ENCODE assay signal across 1 cellular context in genomic region chr19:54684537-54684936, GRCh38.
TF ChIP-seq lines count a peak whose summit lies in the region.

No MANE protein-coding gene starts in this region.

TF ChIP-seq in HepG2, 621 proteins besides CTCF, POLR2A, EP300 and RAD21 (continued from another document and continues in another):
- TF ChIP-seq AKNA (CRISPR knock-in tag; IDR thresholded peaks at IDR 0.05; ENCODE audit: borderline replicate concordance) (0 out of 2 replicates have a peak, but pooled peaks have one; percentile 32), MYNN (CRISPR knock-in tag; IDR thresholded peaks at IDR 0.05; ENCODE audit: low read depth) (no peak), ERF (CRISPR knock-in tag; IDR thresholded peaks at IDR 0.05) (peak; percentile 87; the same call in 1 of the 2 replicates), TGIF2 (CRISPR knock-in tag; IDR thresholded peaks at IDR 0.05) (peak; percentile 85), TOPORS (CRISPR knock-in tag; IDR thresholded peaks at IDR 0.05) (no peak), MLXIP (CRISPR knock-in tag; IDR thresholded peaks at IDR 0.05; ENCODE audit: borderline replicate concordance) (peak; percentile 65; the same call in 1 of the 2 replicates), ZNF704 (CRISPR knock-in tag; IDR thresholded peaks at IDR 0.05; ENCODE audit: borderline replicate concordance) (no peak), ZNF557 (CRISPR knock-in tag; IDR thresholded peaks at IDR 0.05) (peak; percentile 84; the same call in 1 of the 2 replicates), ZNF281 (CRISPR knock-in tag; IDR thresholded peaks at IDR 0.05; ENCODE audit: borderline replicate concordance) (peak; percentile 51; the same call in 1 of the 2 replicates), THRA (CRISPR knock-in tag; IDR thresholded peaks at IDR 0.05; ENCODE audit: borderline replicate concordance) (peak; percentile 55; the same call in 1 of the 2 replicates), ZNF232 (CRISPR knock-in tag; IDR thresholded peaks at IDR 0.05; ENCODE audit: borderline replicate concordance) (peak; percentile 95), PBX3 (CRISPR knock-in tag; IDR thresholded peaks at IDR 0.05; ENCODE audit: borderline replicate concordance) (peak; percentile 45; the same call in 1 of the 2 replicates), ZSCAN29 (CRISPR knock-in tag; conservative IDR thresholded peaks at IDR 0.05) (no peak), ZSCAN12 (CRISPR knock-in tag; IDR thresholded peaks at IDR 0.05) (peak; percentile 59; the same call in 1 of the 2 replicates), ZSCAN25 (CRISPR knock-in tag; IDR thresholded peaks at IDR 0.05) (no peak), ESRRA (CRISPR knock-in tag; IDR thresholded peaks at IDR 0.05; ENCODE audit: low read depth) (no peak), RFX3 (CRISPR knock-in tag; IDR thresholded peaks at IDR 0.05) (0 out of 2 replicates have a peak, but pooled peaks have one; percentile 33), ATF3 (CRISPR knock-in tag; IDR thresholded peaks at IDR 0.05) (peak; percentile 64; the same call in 1 of the 2 replicates), ZNF781 (CRISPR knock-in tag; IDR thresholded peaks at IDR 0.05; ENCODE audit: borderline replicate concordance, not compliant biosample characterization) (peak; percentile 63), STAT5B (CRISPR knock-in tag; IDR thresholded peaks at IDR 0.05) (0 out of 2 replicates have a peak, but pooled peaks have one; percentile 69), KMT2B (CRISPR knock-in tag; IDR thresholded peaks at IDR 0.05) (0 out of 2 replicates have a peak, but pooled peaks have one; percentile 50), MEIS2 (CRISPR knock-in tag; IDR thresholded peaks at IDR 0.05) (0 out of 2 replicates have a peak, but pooled peaks have one; percentile 56), ZFYVE20 (CRISPR knock-in tag; IDR thresholded peaks at IDR 0.05; ENCODE audit: borderline replicate concordance, low read depth) (0 out of 2 replicates have a peak, but pooled peaks have one; percentile 65), AHR (CRISPR knock-in tag; IDR thresholded peaks at IDR 0.05) (0 out of 2 replicates have a peak, but pooled peaks have one; percentile 60), HNF1B (CRISPR knock-in tag; IDR thresholded peaks at IDR 0.05) (peak; percentile 37; the same call in 1 of the 2 replicates), KLF6 (CRISPR knock-in tag; IDR thresholded peaks at IDR 0.05) (peak; percentile 83; the same call in 1 of the 2 replicates), ARID5B (CRISPR knock-in tag; IDR thresholded peaks at IDR 0.05) (peak; percentile 51), DMAP1 (CRISPR knock-in tag; IDR thresholded peaks at IDR 0.05) (no peak), ZBTB1 (CRISPR knock-in tag; IDR thresholded peaks at IDR 0.05; ENCODE audit: borderline replicate concordance) (peak; percentile 80; the same call in 1 of the 2 replicates), MLLT10 (CRISPR knock-in tag; IDR thresholded peaks at IDR 0.05) (no peak), ZBTB20 (CRISPR knock-in tag; IDR thresholded peaks at IDR 0.05; ENCODE audit: borderline replicate concordance, low read depth) (peak; percentile 74; the same call in 1 of the 2 replicates)
